Comparison of ENCODE assay signal across 9 cellular contexts in the genomic region with DNA sequence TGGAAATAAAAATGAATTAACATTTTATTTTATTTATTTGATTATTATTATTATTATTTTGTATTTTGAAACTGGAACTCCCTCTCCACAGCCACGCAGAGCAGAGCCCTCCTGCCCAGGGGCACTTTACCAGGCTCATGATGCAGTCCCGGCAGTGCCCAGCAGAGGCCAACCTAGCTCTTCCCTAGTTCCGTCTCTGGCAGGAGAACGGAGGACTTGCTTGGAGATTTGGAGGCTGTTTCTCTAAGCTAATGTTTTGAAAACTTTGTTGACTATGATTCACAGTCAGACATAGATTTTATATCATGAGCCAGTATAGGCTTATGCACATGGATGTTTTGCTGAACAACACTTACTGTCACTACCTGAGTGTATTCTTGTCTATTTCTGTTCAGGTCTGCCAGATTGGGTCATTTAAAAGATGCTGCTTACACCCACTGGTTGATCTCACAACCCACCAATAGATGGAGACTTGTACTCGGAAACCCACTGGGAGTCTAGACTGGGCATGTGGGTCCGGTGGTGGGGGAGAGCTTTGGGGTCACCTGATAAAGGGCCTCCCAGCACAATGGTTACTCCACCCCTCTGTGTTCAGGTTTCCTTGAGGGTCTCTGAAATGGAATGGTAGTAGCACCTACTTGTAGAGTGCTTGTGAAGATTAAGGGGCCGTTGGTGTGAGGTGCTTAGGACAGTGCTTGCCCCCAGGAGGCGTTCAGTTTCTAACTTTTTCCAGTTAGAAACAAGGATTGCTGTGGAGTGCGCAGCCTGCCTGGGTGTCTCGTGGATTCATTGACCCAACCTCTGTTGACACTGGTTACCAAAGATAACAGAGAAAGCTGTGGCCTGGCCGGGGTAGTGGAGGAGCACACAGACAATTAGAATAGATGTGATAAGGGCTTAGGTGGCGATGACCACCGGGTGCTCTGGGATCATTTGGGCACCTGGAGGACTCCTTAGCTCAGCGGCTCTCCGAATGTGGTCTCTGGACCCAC.
DNase-seq lines count a peak whose midpoint lies in the region; ATAC-seq, FAIRE-seq and TF ChIP-seq lines count a peak whose summit lies in the region.
"Had no signal": no experiment of that assay in that cellular context is flagged by ENCODE, and none has a peak within 500 bp of the region (broad histone marks: within the 10 kb centered on the region; RNA-seq: fewer than 3 reads in every experiment).

No MANE protein-coding gene starts in this region.

- no peaks in the 10 kb centered on the region for H3K27me3 Mint-ChIP-seq in CD4-positive, alpha-beta T cell

- no peak overlapping the region for H3K4me2 ChIP-seq in endothelial cell of umbilical vein (ENCODE audit: insufficient read depth, low read length)

- BruUV-seq in endothelial cell of umbilical vein (replicated peaks; lab: Mats Ljungman, UMichigan), result no TSS peak

- no peaks in the 10 kb centered on the region for H3K36me3 ChIP-seq in endothelial cell of umbilical vein (ENCODE audit: control insufficient read depth in 2 of 2, extremely low read depth in 1 of 2, insufficient read depth in 2 of 2, low read length in 2 of 2)

- no peak overlapping the region for H3K4me3 ChIP-seq in endothelial cell of umbilical vein (replicated peaks in 1 of 3; ENCODE audit: insufficient read depth in 1 of 3, low read depth in 1 of 3, low read length in 3 of 3)

- H3K9me3 Mint-ChIP-seq in CD4-positive, alpha-beta T cell, result no peaks in the 10 kb centered on the region
- no peaks in the 10 kb centered on the region for H3K9me3 Mint-ChIP-seq in stimulated activated effector memory CD8-positive, alpha-beta T cell treated with anti-CD3 and anti-CD28 coated beads, Interleukin-12 subunit alpha, Interleukin-12 subunit beta, amount 100 ng/mL, for 72 hours
- H3K9me3 Mint-ChIP-seq: T-helper 1 cell treated with Interleukin-12 subunit alpha and Interleukin-12 subunit beta and Interleukin-4 antibody, amounts not matched to agents 30 μg/mL and 1 μg/mL, for 36 hours had no signal

- H3K36me3 Mint-ChIP-seq in CD4-positive, alpha-beta T cell (ENCODE audit: low read depth), result no peaks in the 10 kb centered on the region
- no peaks in the 10 kb centered on the region for H3K36me3 Mint-ChIP-seq in stimulated activated effector memory CD8-positive, alpha-beta T cell treated with anti-CD3 and anti-CD28 coated beads, Interleukin-12 subunit alpha, Interleukin-12 subunit beta, amount 100 ng/mL, for 72 hours

- H3K9me3 ChIP-seq in CD4-positive, alpha-beta T cell (ENCODE audit: control insufficient read depth, low read length), result no peaks in the 10 kb centered on the region
- H3K9me3 ChIP-seq in endothelial cell of umbilical vein (replicated peaks; ENCODE audit: control insufficient read depth, insufficient read depth, low read length), result no peaks in the 10 kb centered on the region

- no peak for TF ChIP-seq POLR2A in endothelial cell of umbilical vein (IDR thresholded peaks at IDR 0.05; ENCODE audit: low read depth, low read length)

- H3K27me3 ChIP-seq in CD4-positive, alpha-beta T cell (ENCODE audit: control insufficient read depth, insufficient read depth, low read length), result no peaks in the 10 kb centered on the region
- no peaks in the 10 kb centered on the region for H3K27me3 ChIP-seq in endothelial cell of umbilical vein (ENCODE audit: control insufficient read depth in 2 of 2, insufficient read depth in 2 of 2, low read length in 2 of 2)

- H4K20me1 ChIP-seq in endothelial cell of umbilical vein (replicated peaks; ENCODE audit: control insufficient read depth, extremely low read depth, insufficient read depth, low read length), result no peaks in the 10 kb centered on the region

- H3K27ac ChIP-seq in CD4-positive, alpha-beta T cell (ENCODE audit: low read depth, low read length), result no peak overlapping the region
- no peak overlapping the region for H3K27ac ChIP-seq in endothelial cell of umbilical vein (ENCODE audit: insufficient read depth, low read depth, low read length)

- dilution Hi-C loops in endothelial cell of umbilical vein (cut with MboI; ENCODE audit: extremely low pct_ligation_motif_present, low sequenced_read_pairs), result no loop called here

- peak; percentile 77 for TF ChIP-seq CTCF in CD4-positive, alpha-beta T cell (IDR thresholded peaks at IDR 0.05)
- TF ChIP-seq CTCF in endothelial cell of umbilical vein (IDR thresholded peaks at IDR 0.05; ENCODE audit: extremely low read depth in 1 of 2, insufficient read depth in 1 of 2, low read depth in 1 of 2, low read length in 2 of 2), result peak; percentile 80 to 85

- FAIRE-seq in endothelial cell of umbilical vein (lab: Jason Lieb, UNC), result peak; percentile 89

- CTCF ChIA-PET in CD4-positive, alpha-beta T cell (lab: Charles Lee), result interaction anchor here (0.6 to 1.7 kb wide), 8 partner anchors 10 to 376 kb away, joined by 3 to 7 read pairs (median 4); a partner anchor contains a TSS
- CTCF ChIA-PET in endothelial cell of umbilical vein (lab: Charles Lee), result interaction anchor here (0.6 to 7.9 kb wide), 33 partner anchors 9 to 755 kb away, joined by 3 to 168 read pairs (median 4); a partner anchor contains a TSS

- H3K9me1 ChIP-seq in endothelial cell of umbilical vein (replicated peaks; ENCODE audit: control insufficient read depth, extremely low read depth, insufficient read depth, low read length), result no peaks in the 10 kb centered on the region

- no peak overlapping the region for H3K27ac Mint-ChIP-seq in CD4-positive, alpha-beta T cell
- H3K27ac Mint-ChIP-seq in stimulated activated effector memory CD8-positive, alpha-beta T cell treated with anti-CD3 and anti-CD28 coated beads, Interleukin-12 subunit alpha, Interleukin-12 subunit beta, amount 100 ng/mL, for 72 hours, result no peak overlapping the region
- H3K27ac Mint-ChIP-seq: T-helper 1 cell treated with Interleukin-12 subunit alpha and Interleukin-12 subunit beta and Interleukin-4 antibody, amounts not matched to agents 30 μg/mL and 1 μg/mL, for 36 hours had no signal

- ATAC-seq in CD4-positive, alpha-beta T cell (ENCODE audit: poor library complexity), result peak; percentile 93
- peak; percentile 64 for ATAC-seq in GM19324 (IDR thresholded peaks at IDR 0.05; ENCODE audit: low FRiP score, unreplicated experiment)
- ATAC-seq in HG03520 (IDR thresholded peaks at IDR 0.05; ENCODE audit: unreplicated experiment), result peak; percentile 90
- ATAC-seq in stimulated activated effector memory CD8-positive, alpha-beta T cell treated with anti-CD3 and anti-CD28 coated beads, Interleukin-12 subunit alpha, Interleukin-12 subunit beta, amount 100 ng/mL, for 72 hours, result peak; percentile 83

- intact Hi-C loops in CD4-positive, alpha-beta T cell (cut with DNase I, micrococcal nuclease), result loop anchor here (1.0 to 10.0 kb wide), 3 partner anchors 203 to 377 kb away; no protein-coding TSS in a partner anchor
- intact Hi-C loops in endothelial cell of umbilical vein (cut with micrococcal nuclease), result loop anchor here (1.0 kb wide), 3 partner anchors 108 to 377 kb away; no protein-coding TSS in a partner anchor

- H3K79me2 ChIP-seq in endothelial cell of umbilical vein (ENCODE audit: control insufficient read depth, insufficient read depth, low read length), result no peaks in the 10 kb centered on the region

- POLR2A ChIA-PET in CD4-positive, alpha-beta T cell (lab: Charles Lee), result interaction anchor here (1.7 kb wide), 1 partner anchor 377 kb away, joined by 6 read pairs; no protein-coding TSS in a partner anchor
- POLR2A ChIA-PET in endothelial cell of umbilical vein (lab: Charles Lee), result no interaction called here

- H3K9ac ChIP-seq in endothelial cell of umbilical vein (replicated peaks; ENCODE audit: extremely low read depth, insufficient read depth, low read length), result no peak overlapping the region

- H3K4me1 ChIP-seq in endothelial cell of umbilical vein (ENCODE audit: control insufficient read depth, extremely low read depth, insufficient read depth, low read length), result peaks cover 3% of the 10 kb centered on the region

- H2AFZ ChIP-seq in endothelial cell of umbilical vein (ENCODE audit: low read depth, low read length), result no peak overlapping the region

- DNase-seq in CD4-positive, alpha-beta T cell, result peak; percentile 16 to 65 (median 44)
- DNase-seq in NOMO-1 (lab: John Stamatoyannopoulos, UW; ENCODE audit: unreplicated experiment in 2 of 2), result peak; percentile 17 to 42
- DNase-seq in activated CD8-positive, alpha-beta memory T cell treated with anti-CD3 and anti-CD28 coated beads for 48 hours (ENCODE audit: low read depth in 2 of 3, low spot score in 2 of 3), result peak; percentile 16 to 30 (median 30)
- DNase-seq in endothelial cell of umbilical vein (ENCODE audit: low read depth, low spot score), result peak; percentile 61
- peak; percentile 59 for DNase-seq in mucosa of gallbladder (ENCODE audit: low spot score)
- peak; percentile 40 to 69 for DNase-seq in stimulated activated effector memory CD8-positive, alpha-beta T cell treated with anti-CD3 and anti-CD28 coated beads, Interleukin-12 subunit alpha, Interleukin-12 subunit beta, amount 100 ng/mL, for 72 hours (ENCODE audit: low spot score in 2 of 2)

- H3K4me1 Mint-ChIP-seq in CD4-positive, alpha-beta T cell (ENCODE audit: low read depth), result peaks cover 16% of the 10 kb centered on the region
- peaks cover 18% of the 10 kb centered on the region for H3K4me1 Mint-ChIP-seq in stimulated activated effector memory CD8-positive, alpha-beta T cell treated with anti-CD3 and anti-CD28 coated beads, Interleukin-12 subunit alpha, Interleukin-12 subunit beta, amount 100 ng/mL, for 72 hours

- no peak overlapping the region for H3K4me3 Mint-ChIP-seq in CD4-positive, alpha-beta T cell
- H3K4me3 Mint-ChIP-seq in stimulated activated effector memory CD8-positive, alpha-beta T cell treated with anti-CD3 and anti-CD28 coated beads, Interleukin-12 subunit alpha, Interleukin-12 subunit beta, amount 100 ng/mL, for 72 hours, result no peak overlapping the region
- H3K4me3 Mint-ChIP-seq: T-helper 1 cell treated with Interleukin-12 subunit alpha and Interleukin-12 subunit beta and Interleukin-4 antibody, amounts not matched to agents 30 μg/mL and 1 μg/mL, for 36 hours had no signal

TF ChIP-seq in endothelial cell of umbilical vein, 7 proteins besides CTCF, POLR2A, EP300 and RAD21:
- TF ChIP-seq EZH2 (IDR thresholded peaks at IDR 0.05; ENCODE audit: borderline replicate concordance, low read depth, low read length, severe bottlenecking) (no peak), GATA2 (IDR thresholded peaks at IDR 0.05; ENCODE audit: insufficient read depth, insufficient read length, low read depth, low read length) (no peak), JUN (IDR thresholded peaks at IDR 0.05; ENCODE audit: borderline replicate concordance, insufficient read depth, insufficient read length, low read depth) (no peak), FOS (IDR thresholded peaks at IDR 0.05; ENCODE audit: borderline replicate concordance, insufficient read depth, low read length) (no peak), MYC (IDR thresholded peaks at IDR 0.05; ENCODE audit: low read depth, low read length) (no peak), POLR2AphosphoS5 (IDR thresholded peaks at IDR 0.05; ENCODE audit: insufficient read depth, low read depth, low read length) (no peak)
- TF ChIP-seq, protein P1, sequence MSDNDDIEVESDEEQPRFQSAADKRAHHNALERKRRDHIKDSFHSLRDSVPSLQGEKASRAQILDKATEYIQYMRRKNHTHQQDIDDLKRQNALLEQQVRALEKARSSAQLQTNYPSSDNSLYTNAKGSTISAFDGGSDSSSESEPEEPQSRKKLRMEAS (IDR thresholded peaks at IDR 0.05; ENCODE audit: insufficient read depth, insufficient read length), result no peak
